8 cellular contexts compared by ENCODE assay signal in the genomic region with DNA sequence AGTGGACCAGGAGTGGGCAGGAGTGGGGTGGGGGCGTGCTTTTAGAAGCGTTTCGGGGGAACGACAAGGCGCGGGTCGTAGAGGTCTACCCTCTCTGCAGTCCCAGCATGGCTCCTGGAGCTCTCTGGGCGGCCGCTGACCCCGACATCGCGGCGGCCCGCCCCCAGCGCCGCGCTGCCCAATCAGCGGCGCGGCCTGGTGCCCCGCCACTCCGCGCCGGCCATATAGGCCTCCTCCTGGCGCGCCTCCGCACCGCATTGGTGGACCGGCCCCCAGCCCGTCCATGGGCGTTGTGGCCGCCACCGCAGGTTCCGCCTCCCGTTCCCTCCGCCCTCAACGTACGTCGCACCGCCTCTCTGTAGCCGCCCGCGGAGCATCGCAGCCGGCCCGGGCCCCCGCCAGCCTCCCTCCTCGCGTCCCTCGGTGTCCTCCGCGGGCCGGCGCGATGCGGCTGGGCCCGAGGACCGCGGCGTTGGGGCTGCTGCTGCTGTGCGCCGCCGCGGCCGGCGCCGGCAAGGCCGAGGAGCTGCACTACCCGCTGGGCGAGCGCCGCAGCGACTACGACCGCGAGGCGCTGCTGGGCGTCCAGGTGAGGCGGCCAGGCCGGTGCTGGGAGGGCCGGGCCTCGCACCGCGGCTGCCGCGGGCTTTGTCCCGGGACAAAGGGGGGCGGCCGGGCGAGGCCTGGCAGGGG. TPM values are rescaled to one million over a fixed set of nuclear protein-coding genes. Genes with fewer than 3 reads are reported as not detected.
DNase-seq lines count a peak whose midpoint lies in the region; ATAC-seq and TF ChIP-seq lines count a peak whose summit lies in the region.

TSS of gene RCN2 (plus strand) at position 353 of the 693 bp plus-strand sequence. CDS start at position 446, 93 bp downstream.

- H3K4me3 ChIP-seq in OCI-LY3 (ENCODE audit: low read length): peak within 1 kb of the TSS; percentile 86

- peak within 1 kb of the TSS; percentile 26; the same call in 1 of the 2 replicates for H3K27ac ChIP-seq in OCI-LY3 (ENCODE audit: low read length)

- H2AFZ ChIP-seq in OCI-LY3 (ENCODE audit: low read depth, low read length): peak within 1 kb of the TSS; percentile 98

- H3K27ac Mint-ChIP-seq in endothelial cell (ENCODE audit: unreplicated experiment) (peak within 1 kb of the TSS; percentile 33), mesothelial cell of epicardium (peak within 1 kb of the TSS; percentile 91)

- peak; percentile 98 for ATAC-seq in GM21528 (IDR thresholded peaks at IDR 0.05; ENCODE audit: low FRiP score, unreplicated experiment)

- DNase-seq in DMS 273 treated with DMSO at 0.1 percent for 48 hours (lab: John Stamatoyannopoulos, UW): peak; percentile 62
- DNase-seq in HuH-7.5 (ENCODE audit: low spot score): peak; percentile 89
- DNase-seq in activated CD8-positive, alpha-beta memory T cell treated with anti-CD3 and anti-CD28 coated beads, Interleukin-2, amount 50 U/mL, for 48 hours: peak; percentile 95
- DNase-seq in endothelial cell (ENCODE audit: low spot score): peak; percentile 92
- peak; percentile 87 to 90 for DNase-seq in mesothelial cell of epicardium (ENCODE audit: low spot score in 2 of 2, unreplicated experiment in 2 of 2)
- peak; percentile 79 to 87 for DNase-seq in stimulated activated CD8-positive, alpha-beta memory T cell treated with anti-CD3 and anti-CD28 coated beads, Interleukin-15, amount 100 ng/mL, for 4 hours (ENCODE audit: low read depth in 2 of 2)

- no peaks in the 10 kb centered on the region for H4K20me1 ChIP-seq in OCI-LY3 (ENCODE audit: insufficient read depth, low read length)

- H3K4me3 Mint-ChIP-seq in endothelial cell (ENCODE audit: unreplicated experiment) (peak within 1 kb of the TSS; percentile 95), mesothelial cell of epicardium (peak within 1 kb of the TSS; percentile 78)

- H3K79me2 ChIP-seq in OCI-LY3 (ENCODE audit: low read length): peaks cover 17% of the 10 kb centered on the region

- H3K9me3 ChIP-seq in OCI-LY3 (ENCODE audit: insufficient read depth, low read length): no peaks in the 10 kb centered on the region

- H3K36me3 ChIP-seq in OCI-LY3 (replicated peaks; ENCODE audit: low read depth, low read length): peaks cover 14% of the 10 kb centered on the region

- TF ChIP-seq CTCF in OCI-LY3 (IDR thresholded peaks at IDR 0.05; ENCODE audit: low read depth, low read length) (no peak), endothelial cell (IDR thresholded peaks at IDR 0.05; ENCODE audit: unreplicated experiment) (no peak), mesothelial cell of epicardium (IDR thresholded peaks at IDR 0.05; ENCODE audit: unreplicated experiment) (no peak)

- H3K9me3 Mint-ChIP-seq in endothelial cell (ENCODE audit: unreplicated experiment): no peaks in the 10 kb centered on the region
- H3K9me3 Mint-ChIP-seq in mesothelial cell of epicardium: no peaks in the 10 kb centered on the region

- peaks cover 21% of the 10 kb centered on the region for H3K4me1 ChIP-seq in OCI-LY3 (ENCODE audit: low read length)

- peaks cover 7% of the 10 kb centered on the region for H3K36me3 Mint-ChIP-seq in endothelial cell (ENCODE audit: low read depth, unreplicated experiment)
- H3K36me3 Mint-ChIP-seq in mesothelial cell of epicardium: peaks cover 17% of the 10 kb centered on the region

- H3K27me3 Mint-ChIP-seq in endothelial cell (ENCODE audit: unreplicated experiment) (peaks cover 1% of the 10 kb centered on the region), mesothelial cell of epicardium (ENCODE audit: low read depth) (no peaks in the 10 kb centered on the region)

- H3K9ac ChIP-seq in OCI-LY3 (ENCODE audit: low read length): peak within 1 kb of the TSS; percentile 85

- H3K4me2 ChIP-seq in OCI-LY3 (ENCODE audit: low read length): peak within 1 kb of the TSS; percentile 86

- H3K27me3 ChIP-seq in OCI-LY3 (ENCODE audit: low read depth, low read length): no peaks in the 10 kb centered on the region

- H3K4me1 Mint-ChIP-seq in endothelial cell (ENCODE audit: unreplicated experiment): peaks cover 15% of the 10 kb centered on the region
- H3K4me1 Mint-ChIP-seq in mesothelial cell of epicardium: peaks cover 21% of the 10 kb centered on the region

RNA-seq across cellular contexts. Expression of gene RCN2, which starts in this region (rescaled TPM):
- total RNA-seq in endothelial cell (ENCODE audit: unreplicated experiment) (76.1 TPM), mesothelial cell of epicardium (111 to 115 TPM (median 112 TPM) in 3 replicates)

Comparison
In these comparisons a context has a peak if more than half of its experiments do, and no peak if none do; other contexts are left out.
1. Peak in every context shown above with its lines: DNase-seq, ATAC-seq, H3K4me3 ChIP-seq and H3K27ac ChIP-seq.